In the genomic region with DNA sequence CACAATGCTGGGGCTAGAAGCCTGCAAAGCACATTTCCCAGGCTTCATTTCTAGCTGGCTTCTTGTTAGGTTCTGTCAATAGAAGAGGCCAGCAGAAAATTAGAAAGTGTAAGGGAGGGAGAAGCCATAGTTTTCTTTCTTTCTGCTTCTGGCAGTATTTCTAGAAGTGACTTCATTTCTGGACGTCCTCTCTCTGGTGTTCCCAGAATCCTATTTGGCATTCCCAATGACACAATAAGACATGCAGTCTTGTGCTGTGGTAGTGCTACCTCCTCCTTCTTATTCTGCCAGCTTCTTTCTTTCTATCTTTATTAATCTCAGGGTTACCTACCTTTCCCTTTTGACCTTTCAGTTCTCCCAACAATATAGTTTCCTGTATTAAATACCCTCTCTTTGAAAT, we compare ENCODE assay signal across 18 cellular contexts.
"Had no signal": no experiment of that assay in that cellular context is flagged by ENCODE, and none has a peak within 500 bp of the region (broad histone marks: within the 10 kb centered on the region; RNA-seq: fewer than 3 reads in every experiment).

No MANE protein-coding gene starts in this region.

- H3K27ac Mint-ChIP-seq: nephron progenitor cell had no signal

- H3K4me1 Mint-ChIP-seq: central memory CD8-positive, alpha-beta T cell had no signal

- H3K9me3 Mint-ChIP-seq: central memory CD8-positive, alpha-beta T cell; mesothelial cell of epicardium had no signal

- H3K4me3 ChIP-seq: dorsolateral prefrontal cortex, gastrocnemius medialis, stomach had no signal

- H3K36me3 Mint-ChIP-seq: mesothelial cell of epicardium, naive B cell had no signal

- H3K27me3 ChIP-seq: dorsolateral prefrontal cortex, gastrocnemius medialis, stomach had no signal

- H3K9me3 ChIP-seq: gastrocnemius medialis, neutrophil, stomach had no signal

- ATAC-seq: gastrocnemius medialis, left colon had no signal

- H3K27ac ChIP-seq: gastrocnemius medialis, neutrophil, stomach had no signal

- H3K36me3 ChIP-seq: gastrocnemius medialis, neutrophil, stomach had no signal

- H3K4me3 Mint-ChIP-seq: central memory CD8-positive, alpha-beta T cell; mesothelial cell of epicardium; naive B cell; nephron progenitor cell had no signal

- DNase-seq: cortex of kidney; dorsolateral prefrontal cortex; effector CD8-positive, alpha-beta T cell; gastrocnemius medialis; left colon; mammary epithelial cell; naive B cell; nephron progenitor cell; posterior cingulate gyrus; right cardiac atrium; small intestine; stimulated activated CD4-positive, alpha-beta T cell treated with anti-CD3 and anti-CD28 coated beads, Interleukin-12 subunit alpha, Interleukin-12 subunit beta, amount 100 ng/mL, for 4 hours; stimulated activated naive CD4-positive, alpha-beta T cell; stomach; trophoblast cell had no signal
